In genomic region chr1:154883919-154884867, GRCh38 we compare ENCODE assay signal across 23 cellular contexts. TPM values are rescaled to one million over a fixed set of nuclear protein-coding genes. Genes with fewer than 3 reads are reported as not detected.
DNase-seq lines count a peak whose midpoint lies in the region; ATAC-seq and TF ChIP-seq lines count a peak whose summit lies in the region.
"Had no signal": no experiment of that assay in that cellular context is flagged by ENCODE, and none has a peak within 500 bp of the region (broad histone marks: within the 10 kb centered on the region; RNA-seq: fewer than 3 reads in every experiment).

No MANE protein-coding gene starts in this region.

- no peaks in the 10 kb centered on the region for H3K9me3 ChIP-seq in hepatocyte (ENCODE audit: low read depth)
- no peaks in the 10 kb centered on the region for H3K9me3 ChIP-seq in spleen
- H3K9me3 ChIP-seq in GM23248 (ENCODE audit: low read depth), result no peaks in the 10 kb centered on the region
- H3K9me3 ChIP-seq: esophagus squamous epithelium, gastrocnemius medialis, testis had no signal

- intact Hi-C loops in spleen (cut with DNase I; ENCODE audit: low total_unique reads), result loop anchor here (5.0 kb wide), 1 partner anchor 322 kb away; no protein-coding TSS in a partner anchor

- H3K36me3 ChIP-seq in hepatocyte (replicated peaks; ENCODE audit: insufficient read depth, low read depth), result no peaks in the 10 kb centered on the region
- no peaks in the 10 kb centered on the region for H3K36me3 ChIP-seq in spleen
- H3K36me3 ChIP-seq in GM23248 (ENCODE audit: low read depth), result no peaks in the 10 kb centered on the region
- H3K36me3 ChIP-seq: esophagus squamous epithelium, gastrocnemius medialis, WERI-Rb-1 had no signal

- no peaks in the 10 kb centered on the region for H4K20me1 ChIP-seq in hepatocyte (ENCODE audit: insufficient read depth, poor library complexity, severe bottlenecking)
- no peaks in the 10 kb centered on the region for H4K20me1 ChIP-seq in GM23248 (ENCODE audit: insufficient read depth)

- H3K27ac ChIP-seq in VCaP, result peak overlapping the region; percentile 60
- H3K27ac ChIP-seq in hepatocyte, result peak overlapping the region; percentile 31
- H3K27ac ChIP-seq in spleen, result peak overlapping the region; percentile 19 to 83 (median 79)
- no peak overlapping the region for H3K27ac ChIP-seq in GM23248
- H3K27ac ChIP-seq: HL-60, testis, WERI-Rb-1 had no signal

- no peaks in the 10 kb centered on the region for H3K4me1 ChIP-seq in hepatocyte (ENCODE audit: insufficient read depth)
- H3K4me1 ChIP-seq in spleen, result peaks cover 0 to 29% (median 10%) of the 10 kb centered on the region in 6 donors
- no peaks in the 10 kb centered on the region for H3K4me1 ChIP-seq in GM23248 (ENCODE audit: insufficient read depth)
- H3K4me1 ChIP-seq: esophagus squamous epithelium, gastrocnemius medialis had no signal

- in situ Hi-C loops in GM23248 (cut with MboI), result loop anchor here (10.0 to 25.0 kb wide), 3 partner anchors 222 to 399 kb away; partner anchors contain the start of gene CHRNB2

- WGBS in hepatocyte (ENCODE audit: low lambda C conversion rate, missing lambda C conversion rate), result 89% methylated on average over 15 of the region's 15 CpGs
- 38 to 53% (median 43%) methylated on average over 15 of the region's 15 CpGs for WGBS in spleen, 5 donors
- 64 to 71% methylated on average over 15 of the region's 15 CpGs for WGBS in GM23248 (ENCODE audit: low coverage in 1 of 2, low lambda C conversion rate in 2 of 2, missing lambda C conversion rate in 2 of 2), 2 experiments

- H3K79me2 ChIP-seq in hepatocyte, result no peaks in the 10 kb centered on the region
- H3K79me2 ChIP-seq in GM23248 (ENCODE audit: insufficient read depth), result no peaks in the 10 kb centered on the region

- TF ChIP-seq POLR2A in spleen (IDR thresholded peaks at IDR 0.05), result no peak

- ATAC-seq in GM18511 (IDR thresholded peaks at IDR 0.05; ENCODE audit: unreplicated experiment), result no peak
- ATAC-seq: gastrocnemius medialis; naive thymus-derived CD8-positive, alpha-beta T cell; stimulated activated memory B cell treated with anti-CD40 and anti-IgM and Interleukin-4, amounts not matched to agents 10 μg/mL and 1 μg/mL and 100 μg/mL, for 72 hours had no signal

- no peak overlapping the region for H3K9ac ChIP-seq in GM23248

- DNase-seq in OCI-M1 (lab: John Stamatoyannopoulos, UW) (peak; percentile 96), hepatocyte (ENCODE audit: low spot score) (no peak), spleen (no peak), NAMALWA (ENCODE audit: low spot score) (no peak), GM23248 (no peak)
- DNase-seq: activated CD4-positive, alpha-beta T cell treated with anti-CD3 and anti-CD28 coated beads, Interleukin-2, amount 10 ng/mL, durations not matched to agents 7 days and 5 days; CD4-positive, alpha-beta T cell; DMS 273 treated with DMSO at 0.1 percent for 48 hours; effector CD4-positive, alpha-beta T cell; esophagus squamous epithelium; gastrocnemius medialis; H7; islet precursor cell; naive thymus-derived CD8-positive, alpha-beta T cell; NCI-H2107; NCI-H524 treated with DMSO at 0.1 percent for 48 hours; SHP77; testis; WERI-Rb-1 had no signal

- H3K4me3 ChIP-seq in hepatocyte (no peak overlapping the region), spleen (no peak overlapping the region), GM23248 (no peak overlapping the region)
- H3K4me3 ChIP-seq: esophagus squamous epithelium, gastrocnemius medialis, testis had no signal

- no peak overlapping the region for H2AFZ ChIP-seq in hepatocyte
- H2AFZ ChIP-seq in GM23248, result no peak overlapping the region

- H3K4me2 ChIP-seq in hepatocyte, result no peak overlapping the region
- H3K4me2 ChIP-seq in GM23248 (ENCODE audit: unreplicated experiment), result no peak overlapping the region

- TF ChIP-seq CTCF in VCaP (conservative IDR thresholded peaks at IDR 0.05) (no peak), hepatocyte (IDR thresholded peaks at IDR 0.05; ENCODE audit: poor library complexity) (no peak), spleen (IDR thresholded peaks at IDR 0.05 in 8 of 11, conservative IDR thresholded peaks at IDR 0.05 in 3 of 11) (no peak)

- H3K9me2 ChIP-seq in hepatocyte (replicated peaks; ENCODE audit: insufficient read depth) (no peaks in the 10 kb centered on the region), GM23248 (ENCODE audit: insufficient read depth) (no peaks in the 10 kb centered on the region)

- no peaks in the 10 kb centered on the region for H3K27me3 ChIP-seq in hepatocyte
- H3K27me3 ChIP-seq in spleen (replicated peaks in 1 of 7), result no peaks in the 10 kb centered on the region
- no peaks in the 10 kb centered on the region; the same call in 1 of the 2 replicates for H3K27me3 ChIP-seq in GM23248 (replicated peaks; ENCODE audit: insufficient read depth)
- H3K27me3 ChIP-seq: esophagus squamous epithelium, gastrocnemius medialis, testis had no signal

- no peaks in the 10 kb centered on the region for H3F3A ChIP-seq in GM23248 (ENCODE audit: insufficient read depth)

RNA-seq across cellular contexts. Expression of gene KCNN3, which starts 14.1 kb away (rescaled TPM):
- total RNA-seq in hepatocyte (0.36 and 0.67 TPM in 2 replicates), spleen (10 to 100 TPM in 3 of 7 donors, 1 to 10 TPM in 4; 3.8 to 15.1 (median 10.0) TPM)
- polyA plus RNA-seq in hepatocyte (0.56 and 1.3 TPM in 2 replicates), spleen (under 1 TPM; 0.13 to 0.54 (median 0.53) TPM), GM23248 (2016; fragmentation: Nextera tagmentation; extraction: Ambion mirVana) (not detected in 2 replicates)
- total RNA-seq in GM23248 (2014; rRNA removed; shearing (Covaris generic)), result not detected in 2 replicates
- total RNA-seq: CD4-positive, alpha-beta T cell had no signal
- polyA plus RNA-seq: naive thymus-derived CD8-positive, alpha-beta T cell had no signal

RNA-seq across cellular contexts. Expression of gene PMVK, which starts 52.3 kb away (rescaled TPM):
- total RNA-seq in hepatocyte (12.5 and 18.5 TPM in 2 replicates), spleen (10 to 100 TPM; 12.4 to 50.6 (median 33.8) TPM)
- polyA plus RNA-seq in hepatocyte (53.5 and 59.2 TPM in 2 replicates), spleen (10 to 100 TPM; 30.3 to 68.8 (median 42.2) TPM), GM23248 (2016; fragmentation: Nextera tagmentation; extraction: Ambion mirVana) (36.6 and 40.2 TPM in 2 replicates)
- total RNA-seq in GM23248 (2014; rRNA removed; shearing (Covaris generic)), result 2.1 and 6.4 TPM in 2 replicates
